ENCODE assay signal across 8 cellular contexts in genomic region chr21:14215971-14216621, GRCh38. TPM values are rescaled to one million over a fixed set of nuclear protein-coding genes. Genes with fewer than 3 reads are reported as not detected.
DNase-seq lines count a peak whose midpoint lies in the region; ATAC-seq and TF ChIP-seq lines count a peak whose summit lies in the region.

Gene RBM11, plus strand, starts transcription at chr21:14216157. Its CDS starts 30 bp downstream, at chr21:14216187.

- no peaks in the 10 kb centered on the region for H3K27me3 ChIP-seq in fibroblast of lung (ENCODE audit: control insufficient read depth, insufficient read depth, low read length)
- H3K27me3 ChIP-seq in naive thymus-derived CD4-positive, alpha-beta T cell (ENCODE audit: control insufficient read depth in 2 of 2, insufficient read depth in 2 of 2, low read length in 2 of 2): no peaks in the 10 kb centered on the region

- H3K79me2 ChIP-seq in fibroblast of lung (ENCODE audit: control insufficient read depth, insufficient read depth, low read length): no peaks in the 10 kb centered on the region

- H3K9me3 ChIP-seq in fibroblast of lung (ENCODE audit: control insufficient read depth, insufficient read depth, low read depth, low read length): no peaks in the 10 kb centered on the region
- H3K9me3 ChIP-seq in naive thymus-derived CD4-positive, alpha-beta T cell (ENCODE audit: control insufficient read depth in 2 of 3, low read length in 3 of 3): no peaks in the 10 kb centered on the region

- peak within 1 kb of the TSS; percentile 58 for H3K4me2 ChIP-seq in fibroblast of lung (ENCODE audit: extremely low read depth, insufficient read depth, low read length)

- H3K4me3 Mint-ChIP-seq in activated T-cell treated with anti-CD3 and anti-CD28 coated beads, Interleukin-2, amount 50 U/mL, for 4 hours: peak within 1 kb of the TSS; percentile 82
- H3K4me3 Mint-ChIP-seq in naive thymus-derived CD4-positive, alpha-beta T cell: peak within 1 kb of the TSS; percentile 86 to 93 (median 90)

- peak; percentile 88 for ATAC-seq in GM19035 (IDR thresholded peaks at IDR 0.05; ENCODE audit: unreplicated experiment)
- peak; percentile 98 for ATAC-seq in HG03432 (IDR thresholded peaks at IDR 0.05; ENCODE audit: unreplicated experiment)
- peak; percentile 97 to 98 for ATAC-seq in activated T-cell treated with anti-CD3 and anti-CD28 coated beads, Interleukin-2, amount 50 U/mL, for 4 hours
- ATAC-seq in naive thymus-derived CD4-positive, alpha-beta T cell: peak; percentile 99

- H3K36me3 ChIP-seq in fibroblast of lung (ENCODE audit: control insufficient read depth, insufficient read depth, low read length): no peaks in the 10 kb centered on the region
- H3K36me3 ChIP-seq in naive thymus-derived CD4-positive, alpha-beta T cell (ENCODE audit: control insufficient read depth in 2 of 3, insufficient read depth in 3 of 3, low read length in 3 of 3): peaks cover 0 to 4% (median 0%) of the 10 kb centered on the region in 3 experiments

- H3K4me1 Mint-ChIP-seq in activated T-cell treated with anti-CD3 and anti-CD28 coated beads, Interleukin-2, amount 50 U/mL, for 4 hours (ENCODE audit: low read depth): peaks cover 6% of the 10 kb centered on the region
- peaks cover 0 to 10% (median 8%) of the 10 kb centered on the region in 7 donors for H3K4me1 Mint-ChIP-seq in naive thymus-derived CD4-positive, alpha-beta T cell

- no peaks in the 10 kb centered on the region for H3K4me1 ChIP-seq in fibroblast of lung (ENCODE audit: control insufficient read depth, extremely low read depth, insufficient read depth, low read length)
- peaks cover 0 to 8% of the 10 kb centered on the region in 2 donors for H3K4me1 ChIP-seq in naive thymus-derived CD4-positive, alpha-beta T cell (ENCODE audit: control insufficient read depth in 2 of 2, insufficient read depth in 2 of 2, low read length in 2 of 2)

- DNase-seq in AG10803 (ENCODE audit: low read depth) (peak; percentile 9), NOMO-1 treated with DMSO at 0.1 percent for 48 hours (lab: John Stamatoyannopoulos, UW; ENCODE audit: unreplicated experiment) (peak; percentile 57), fibroblast of lung (ENCODE audit: low read depth in 2 of 2) (peak; percentile 6 to 16)
- peak; percentile 79 for DNase-seq in activated T-cell treated with anti-CD3 and anti-CD28 coated beads, Interleukin-2, amount 50 U/mL, for 4 hours
- DNase-seq in naive thymus-derived CD4-positive, alpha-beta T cell: peak; percentile 69 to 88 (median 82)
- DNase-seq in stimulated activated CD8-positive, alpha-beta memory T cell treated with anti-CD3 and anti-CD28 coated beads, Interleukin-7, amount 100 ng/mL, for 48 hours (ENCODE audit: extremely low read depth in 1 of 2, low read depth in 1 of 2): peak; percentile 53 to 55

- peak within 1 kb of the TSS in 8 of 9 donors; percentile 61 to 88 (median 82) for H3K27ac Mint-ChIP-seq in naive thymus-derived CD4-positive, alpha-beta T cell

- H3K9me3 Mint-ChIP-seq in activated T-cell treated with anti-CD3 and anti-CD28 coated beads, Interleukin-2, amount 50 U/mL, for 4 hours: no peaks in the 10 kb centered on the region
- H3K9me3 Mint-ChIP-seq in naive thymus-derived CD4-positive, alpha-beta T cell: peaks cover 0 to 1% (median 0%) of the 10 kb centered on the region in 11 donors

- CTCF ChIA-PET in naive thymus-derived CD4-positive, alpha-beta T cell (lab: Charles Lee): no interaction called here

- POLR2A ChIA-PET in naive thymus-derived CD4-positive, alpha-beta T cell (lab: Charles Lee): no interaction called here

- TF ChIP-seq CTCF in AG10803 (conservative IDR thresholded peaks at IDR 0.05; ENCODE audit: low read length) (no peak), fibroblast of lung (conservative IDR thresholded peaks at IDR 0.05 in 1 of 2, IDR thresholded peaks at IDR 0.05 in 1 of 2; ENCODE audit: low read depth in 1 of 2, low read length in 2 of 2) (no peak)

- H3K4me3 ChIP-seq in AG10803 (ENCODE audit: low read length) (peak within 1 kb of the TSS; percentile 45), fibroblast of lung (replicated peaks in 1 of 4; ENCODE audit: control extremely low read depth in 1 of 4, insufficient read depth in 1 of 4, low read depth in 3 of 4, low read length in 4 of 4) (peak within 1 kb of the TSS; percentile 27 to 56 (median 41))
- H3K4me3 ChIP-seq in naive thymus-derived CD4-positive, alpha-beta T cell (ENCODE audit: low read length): peak within 1 kb of the TSS; percentile 80

- no peaks in the 10 kb centered on the region for H4K20me1 ChIP-seq in fibroblast of lung (ENCODE audit: control insufficient read depth, extremely low read depth, insufficient read depth, low read length)

- peaks cover 9% of the 10 kb centered on the region for H3K27me3 Mint-ChIP-seq in activated T-cell treated with anti-CD3 and anti-CD28 coated beads, Interleukin-2, amount 50 U/mL, for 4 hours (ENCODE audit: low read depth)
- peaks cover 4 to 26% (median 8%) of the 10 kb centered on the region in 5 donors for H3K27me3 Mint-ChIP-seq in naive thymus-derived CD4-positive, alpha-beta T cell

- peak within 1 kb of the TSS; percentile 52 for H2AFZ ChIP-seq in fibroblast of lung (ENCODE audit: low read length)

- intact Hi-C loops in naive thymus-derived CD4-positive, alpha-beta T cell (cut with micrococcal nuclease): loop anchor here (1.0 to 10.0 kb wide), 11 partner anchors 37 to 1629 kb away; partner anchors contain the start of genes USP25 (in 2 of the 2), HSPA13 (in 1 of the 2) and SAMSN1 (in 1 of the 2)

- H3K27ac ChIP-seq in fibroblast of lung (ENCODE audit: insufficient read depth, low read length): no peak within 1 kb of the TSS
- peak within 1 kb of the TSS; percentile 77 for H3K27ac ChIP-seq in naive thymus-derived CD4-positive, alpha-beta T cell (ENCODE audit: low read depth, low read length)

- H3K9ac ChIP-seq in fibroblast of lung (ENCODE audit: insufficient read depth, low read length): no peak within 1 kb of the TSS

- no peaks in the 10 kb centered on the region for H3K36me3 Mint-ChIP-seq in activated T-cell treated with anti-CD3 and anti-CD28 coated beads, Interleukin-2, amount 50 U/mL, for 4 hours (ENCODE audit: insufficient read depth)
- peaks cover 0 to 4% (median 0%) of the 10 kb centered on the region in 5 donors for H3K36me3 Mint-ChIP-seq in naive thymus-derived CD4-positive, alpha-beta T cell

RNA-seq across cellular contexts. Expression of gene RBM11, which starts in this region (rescaled TPM):
- total RNA-seq in activated T-cell treated with anti-CD3 and anti-CD28 coated beads, Interleukin-2, amount 50 U/mL, for 4 hours: 1 to 10 TPM; 2.1 to 2.8 (median 2.3) TPM
- under 0.01 and 0.17 TPM in 2 replicates for total RNA-seq in fibroblast of lung
- polyA plus RNA-seq in fibroblast of lung: 0.07 and 0.11 TPM in 2 replicates
- polyA plus RNA-seq in fibroblast of lung (2012): 0.22 TPM in 1 of 2 replicates, not detected in the other
- not detected in 2 replicates for polyA minus RNA-seq in fibroblast of lung (ENCODE audit: low replicate concordance)
- total RNA-seq in naive thymus-derived CD4-positive, alpha-beta T cell: 10 to 100 TPM in 1 of 5 experiments, 1 to 10 TPM in 3, under 1 TPM in 1; 0.46 to 19.3 (median 4.9) TPM
- polyA plus RNA-seq in naive thymus-derived CD4-positive, alpha-beta T cell: 1 to 10 TPM; 4.9 to 8.9 TPM

Comparison
In these comparisons a context has a peak if more than half of its experiments do, and no peak if none do; other contexts are left out.
1. Peak in DNase-seq, H3K4me3 ChIP-seq and H3K4me2 ChIP-seq in fibroblast of lung; RNA of the gene not detected or under 1 TPM.
2. DNase-seq: peak in every context shown above with its lines; median percentile 82 in naive thymus-derived CD4-positive, alpha-beta T cell; 79 in activated T-cell treated with anti-CD3 and anti-CD28 coated beads, Interleukin-2, amount 50 U/mL, for 4 hours; 57 in NOMO-1 treated with DMSO at 0.1 percent for 48 hours; 54 in stimulated activated CD8-positive, alpha-beta memory T cell treated with anti-CD3 and anti-CD28 coated beads, Interleukin-7, amount 100 ng/mL, for 48 hours; 11 in fibroblast of lung; 9 in AG10803.